Comparison of ENCODE assay signal across 21 cellular contexts in the genomic region with DNA sequence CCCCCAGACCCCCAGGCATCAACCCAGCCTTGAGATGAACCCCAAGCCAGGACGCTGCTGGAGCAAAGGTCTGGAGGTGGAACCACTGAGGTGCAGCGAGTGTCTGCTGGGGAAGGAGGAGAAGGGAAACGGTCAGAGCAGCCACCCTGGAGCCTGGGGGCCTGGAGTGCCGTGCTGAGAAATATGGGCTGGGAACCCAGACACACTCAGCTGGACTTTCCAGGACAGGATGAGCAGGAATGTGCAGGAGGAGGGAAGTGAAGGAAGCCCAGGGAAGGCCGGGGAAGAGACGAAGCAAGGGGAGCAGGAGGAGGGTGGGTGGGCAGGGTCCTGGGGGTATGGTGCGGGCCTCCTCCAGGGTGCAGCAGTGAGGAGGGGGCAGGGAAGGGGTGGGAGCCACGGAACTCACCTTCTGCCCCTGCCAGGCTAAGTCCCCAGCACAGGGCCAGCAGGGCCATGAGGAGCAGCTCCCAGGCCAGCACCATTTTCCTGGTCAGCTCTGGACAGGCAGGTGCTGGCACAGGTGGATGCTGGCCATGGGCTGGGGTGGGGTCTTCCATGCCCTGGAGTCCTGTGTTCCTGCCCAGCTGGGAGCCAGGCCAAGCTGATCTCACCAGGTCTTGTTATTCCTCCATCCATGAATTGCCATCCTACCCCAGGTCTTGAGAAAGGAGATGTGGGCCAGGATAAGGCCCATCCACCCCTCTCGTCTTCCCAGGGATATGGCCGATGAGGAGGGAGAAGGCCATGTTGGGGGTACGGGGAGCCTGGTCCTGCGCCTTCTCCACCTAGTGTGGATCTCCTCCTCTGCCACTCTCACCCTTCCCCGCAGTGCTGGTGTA. TPM values are rescaled to one million over a fixed set of nuclear protein-coding genes. Genes with fewer than 3 reads are reported as not detected.
"Had no signal": no experiment of that assay in that cellular context is flagged by ENCODE, and none has a peak within 500 bp of the region (broad histone marks: within the 10 kb centered on the region; RNA-seq: fewer than 3 reads in every experiment).

No MANE protein-coding gene starts in this region.

- H3K4me1 ChIP-seq: esophagus muscularis mucosa, gastrocnemius medialis, left ventricle myocardium inferior, psoas muscle, right lobe of liver, tibial artery had no signal

- H3K27ac ChIP-seq: epithelial cell of prostate, esophagus muscularis mucosa, gastrocnemius medialis, left ventricle myocardium inferior, psoas muscle, right lobe of liver, tibial artery had no signal

- H3K27me3 ChIP-seq: right lobe of liver had no signal

- H3K36me3 ChIP-seq: esophagus muscularis mucosa, gastrocnemius medialis, heart right ventricle, left ventricle myocardium inferior, right lobe of liver, tibial artery had no signal

- FAIRE-seq: islet of Langerhans had no signal

- H3K9me3 ChIP-seq: gastrocnemius medialis, psoas muscle, right lobe of liver, tibial artery had no signal

- ATAC-seq: effector memory CD8-positive, alpha-beta T cell; gastrocnemius medialis; heart right ventricle; naive thymus-derived CD4-positive, alpha-beta T cell; psoas muscle; stimulated activated effector memory CD8-positive, alpha-beta T cell treated with anti-CD3 and anti-CD28 coated beads, Interleukin-12 subunit alpha, Interleukin-12 subunit beta, amount 100 ng/mL, for 72 hours had no signal

- DNase-seq: central memory CD4-positive, alpha-beta T cell; effector memory CD8-positive, alpha-beta T cell; gastrocnemius medialis; heart right ventricle; hypothalamus; left ventricle myocardium inferior; mesenchymal stem cell; naive thymus-derived CD4-positive, alpha-beta T cell; occipital lobe; psoas muscle; retina; stimulated activated CD4-positive, alpha-beta T cell treated with anti-CD3 and anti-CD28 coated beads, Interleukin-4, amount 100 ng/mL, for 1 hour; stimulated activated CD8-positive, alpha-beta memory T cell treated with anti-CD3 and anti-CD28 coated beads, Interleukin-4, amount 100 ng/mL, for 48 hours; tibial artery had no signal

- H3K4me3 ChIP-seq: esophagus muscularis mucosa, gastrocnemius medialis, left ventricle myocardium inferior, lung, psoas muscle, right lobe of liver, tibial artery had no signal

RNA-seq across cellular contexts. Expression of gene CSF2RB, which starts 40.0 kb away (rescaled TPM):
- polyA plus RNA-seq: naive thymus-derived CD4-positive, alpha-beta T cell; neural cell had no signal
